In the genomic region with DNA sequence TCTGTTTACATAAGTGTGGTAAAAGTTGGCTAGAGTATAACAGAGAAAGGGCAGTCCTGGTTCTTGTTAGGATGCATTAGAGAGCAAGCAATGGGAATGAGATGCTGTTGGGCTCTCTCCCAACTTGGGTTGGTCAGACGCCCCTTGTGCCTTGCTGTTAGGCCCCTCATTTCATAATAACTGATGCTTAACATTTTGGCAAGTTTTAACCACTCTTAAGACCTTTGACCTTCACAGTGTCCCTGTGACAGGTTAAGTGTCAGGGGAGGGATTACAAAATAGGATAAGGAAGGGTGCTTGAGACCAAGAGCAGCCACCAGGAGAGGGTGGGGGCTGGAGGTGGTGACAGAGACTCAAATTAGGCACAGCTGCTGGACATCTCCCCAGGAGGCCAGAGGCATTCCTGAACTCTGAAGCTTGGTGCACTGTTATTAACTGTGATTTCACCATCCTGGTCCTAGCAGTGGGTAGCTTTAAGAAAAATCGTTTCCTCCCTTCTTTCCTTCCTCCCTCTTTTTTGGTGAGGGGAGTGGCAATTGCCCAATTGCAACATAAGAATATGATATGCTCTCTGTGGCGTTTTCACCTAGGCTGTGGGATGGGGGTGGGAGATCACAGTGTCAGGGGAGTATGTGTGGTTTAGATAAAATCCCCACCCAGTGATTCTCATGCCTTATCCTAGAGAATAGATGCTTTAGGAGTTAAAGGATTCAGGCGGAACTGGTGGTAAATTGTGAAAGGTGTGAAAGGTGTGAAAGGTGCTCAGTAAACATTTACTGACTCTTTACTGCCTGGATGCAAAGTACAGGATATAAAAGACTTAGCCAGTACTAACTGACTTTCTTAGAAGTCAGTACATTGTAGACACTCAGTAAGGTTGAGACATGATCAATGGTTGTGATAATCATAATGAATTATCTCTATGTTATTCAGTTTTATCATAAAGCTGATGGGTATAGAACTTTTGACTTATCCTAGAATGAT, we compare ENCODE assay signal across 11 cellular contexts.
DNase-seq lines count a peak whose midpoint lies in the region; ATAC-seq and TF ChIP-seq lines count a peak whose summit lies in the region.
"Had no signal": no experiment of that assay in that cellular context is flagged by ENCODE, and none has a peak within 500 bp of the region (broad histone marks: within the 10 kb centered on the region; RNA-seq: fewer than 3 reads in every experiment).

No MANE protein-coding gene starts in this region.

- no peak overlapping the region for H2BK20ac ChIP-seq in IMR-90 (ENCODE audit: low read depth, low read length)

- H3K23ac ChIP-seq in IMR-90 (ENCODE audit: low read depth, low read length), result no peak overlapping the region

- no peaks in the 10 kb centered on the region for H3K9me1 ChIP-seq in IMR-90 (ENCODE audit: insufficient read depth, low read length)

- H3K4me3 ChIP-seq in IMR-90 (ENCODE audit: insufficient read depth, low read depth, low read length) (no peak overlapping the region), lower lobe of right lung (no peak overlapping the region), upper lobe of left lung (no peak overlapping the region)

- H2BK5ac ChIP-seq in IMR-90 (ENCODE audit: low read depth, low read length, poor library complexity, severe bottlenecking), result no peak overlapping the region

- no peak overlapping the region for H4K91ac ChIP-seq in IMR-90 (ENCODE audit: insufficient read depth, low read depth, low read length)

- no peaks in the 10 kb centered on the region for H3K27me3 ChIP-seq in IMR-90 (ENCODE audit: control insufficient read depth, insufficient read depth, low read length)
- no peaks in the 10 kb centered on the region for H3K27me3 ChIP-seq in lower lobe of right lung (ENCODE audit: low read depth)
- H3K27me3 ChIP-seq in upper lobe of left lung, result no peaks in the 10 kb centered on the region

- peaks cover 4 to 13% of the 10 kb centered on the region in 2 experiments; a peak in 3 of 4 replicates for H3K79me1 ChIP-seq in IMR-90 (ENCODE audit: low read depth in 1 of 2, low read length in 2 of 2)

- H4K5ac ChIP-seq in IMR-90 (ENCODE audit: low read depth, low read length), result no peak overlapping the region

- no peak overlapping the region for H3K14ac ChIP-seq in IMR-90 (replicated peaks; ENCODE audit: low read depth, low read length)

- no peak overlapping the region for H3K27ac ChIP-seq in IMR-90 (ENCODE audit: insufficient read depth, low read length)
- no peak overlapping the region for H3K27ac ChIP-seq in lower lobe of right lung
- no peak overlapping the region for H3K27ac ChIP-seq in upper lobe of left lung

- in situ Hi-C loops in IMR-90 (cut with MboI; ENCODE audit: low sequenced_read_pairs), result loop anchor here (10.0 to 25.0 kb wide), 3 partner anchors 368 to 779 kb away; a partner anchor contains a TSS

- no peak overlapping the region for H3K9ac ChIP-seq in IMR-90 (ENCODE audit: low read depth, low read length)

- TF ChIP-seq CTCF in IMR-90 (conservative IDR thresholded peaks at IDR 0.05; ENCODE audit: low read depth, low read length), result no peak
- TF ChIP-seq CTCF in lower lobe of right lung (IDR thresholded peaks at IDR 0.05), result no peak
- TF ChIP-seq CTCF in upper lobe of left lung (IDR thresholded peaks at IDR 0.05), result no peak

- peaks cover 2% of the 10 kb centered on the region; the same call in 1 of the 2 replicates for H3K36me3 ChIP-seq in IMR-90 (ENCODE audit: control insufficient read depth, insufficient read depth, low read length)
- no peaks in the 10 kb centered on the region for H3K36me3 ChIP-seq in lower lobe of right lung
- H3K36me3 ChIP-seq in upper lobe of left lung, result no peaks in the 10 kb centered on the region

- H3K18ac ChIP-seq in IMR-90 (ENCODE audit: low read depth, low read length), result peak overlapping the region; percentile 29; the same call in 1 of the 2 replicates

- intact Hi-C loops in IMR-90 (cut with micrococcal nuclease) (loop anchor here (1.0 to 10.0 kb wide), 6 partner anchors 169 to 839 kb away; no protein-coding TSS in a partner anchor), lower lobe of right lung (cut with DNase I) (no loop called here)

- BruUV-seq in IMR-90 (replicated peaks; lab: Mats Ljungman, UMichigan), result no TSS peak

- no peak overlapping the region for H2AK5ac ChIP-seq in IMR-90 (ENCODE audit: low read depth, low read length)

- no peak overlapping the region for H2BK15ac ChIP-seq in IMR-90 (ENCODE audit: low read depth, low read length)

- ATAC-seq in IMR-90 (ENCODE audit: low read depth) (peak; percentile 86), lower lobe of right lung (peak; percentile 47 to 56), upper lobe of left lung (ENCODE audit: low FRiP score in 2 of 2) (peak; percentile 43 to 81)
- ATAC-seq: activated CD4-positive, alpha-beta T cell treated with anti-CD3 and anti-CD28 coated beads for 36 hours; activated T-helper 17 cell treated with anti-CD3 and anti-CD28 coated beads, Interleukin-2, amount 50 U/mL, for 72 hours had no signal

- no peak for TF ChIP-seq RAD21 in IMR-90 (IDR thresholded peaks at IDR 0.05; ENCODE audit: low read length)

- no peak for TF ChIP-seq EP300 in upper lobe of left lung (IDR thresholded peaks at IDR 0.05)

- CTCF ChIA-PET in IMR-90 (lab: Yijun Ruan, JAX), result interaction anchor here (0.6 to 1.9 kb wide), 2 partner anchors 14 to 142 kb away, joined by 3 to 6 read pairs; no protein-coding TSS in a partner anchor

- H3K9me3 ChIP-seq in IMR-90 (ENCODE audit: control insufficient read depth, insufficient read depth, low read length) (no peaks in the 10 kb centered on the region), lower lobe of right lung (no peaks in the 10 kb centered on the region), upper lobe of left lung (no peaks in the 10 kb centered on the region)

- H3K4me2 ChIP-seq in IMR-90 (ENCODE audit: low read depth, low read length), result no peak overlapping the region

- H4K8ac ChIP-seq in IMR-90 (ENCODE audit: low read depth in 2 of 2, low read length in 2 of 2), result no peak overlapping the region

- H2AK9ac ChIP-seq in IMR-90 (replicated peaks; ENCODE audit: low read depth, low read length, poor library complexity), result no peak overlapping the region

- 0 out of 2 replicates have a peak, but pooled peaks cover 8% of the 10 kb centered on the region for H4K20me1 ChIP-seq in IMR-90 (ENCODE audit: insufficient read depth, low read length)

- POLR2A ChIA-PET in IMR-90 (lab: Charles Lee; ENCODE audit: unreplicated experiment), result no interaction called here

- dilution Hi-C loops in IMR-90 (cut with HindIII; ENCODE audit: low sequenced_read_pairs, unreplicated experiment), result no loop called here

- WGBS in IMR-90 (ENCODE audit: extremely low coverage in 2 of 2, insufficient read length in 1 of 2), 2 experiments, result no CpG with 5 or more reads among the region's 4 CpGs
- WGBS in upper lobe of left lung, 2 donors, result 32 to 39% methylated on average over 4 of the region's 4 CpGs

- H2BK120ac ChIP-seq in IMR-90 (ENCODE audit: low read depth, low read length), result no peak overlapping the region

- DNase-seq in IMR-90 (peak; percentile 25), dedifferentiated amniotic fluid mesenchymal stem cell (ENCODE audit: extremely low spot score) (peak; percentile 74), lower lobe of right lung (no peak), upper lobe of left lung (no peak), midbrain (lab: John Stamatoyannopoulos, UW) (no peak), Kasumi-1 (lab: John Stamatoyannopoulos, UW) (no peak)
- no peak for DNase-seq in activated CD8-positive, alpha-beta memory T cell treated with anti-CD3 and anti-CD28 coated beads for 24 hours
- DNase-seq: activated CD4-positive, alpha-beta T cell treated with anti-CD3 and anti-CD28 coated beads for 36 hours; cortex of kidney; head of caudate nucleus had no signal

- H3K56ac ChIP-seq in IMR-90 (ENCODE audit: extremely low read depth, insufficient read depth, low read length), result no peak overlapping the region

- TF ChIP-seq POLR2A in IMR-90 (IDR thresholded peaks at IDR 0.05; ENCODE audit: low read depth, low read length) (no peak), upper lobe of left lung (IDR thresholded peaks at IDR 0.05) (no peak)

- H2AFZ ChIP-seq in IMR-90 (replicated peaks; ENCODE audit: low read length, poor library complexity), result no peak overlapping the region

- H3K4ac ChIP-seq in IMR-90 (ENCODE audit: low read depth, low read length), result no peak overlapping the region

- H3K4me1 ChIP-seq in IMR-90 (ENCODE audit: control insufficient read depth, insufficient read depth, low read length), result peaks cover 8% of the 10 kb centered on the region
- peaks cover 16% of the 10 kb centered on the region for H3K4me1 ChIP-seq in lower lobe of right lung
- H3K4me1 ChIP-seq in upper lobe of left lung, result peaks cover 0 to 8% (median 2%) of the 10 kb centered on the region in 4 donors

TF ChIP-seq in IMR-90, 13 proteins besides CTCF, POLR2A, EP300 and RAD21:
- no peak for TF ChIP-seq RCOR1 (IDR thresholded peaks at IDR 0.05; ENCODE audit: insufficient replicate concordance, low read length)
- TF ChIP-seq, protein P1, sequence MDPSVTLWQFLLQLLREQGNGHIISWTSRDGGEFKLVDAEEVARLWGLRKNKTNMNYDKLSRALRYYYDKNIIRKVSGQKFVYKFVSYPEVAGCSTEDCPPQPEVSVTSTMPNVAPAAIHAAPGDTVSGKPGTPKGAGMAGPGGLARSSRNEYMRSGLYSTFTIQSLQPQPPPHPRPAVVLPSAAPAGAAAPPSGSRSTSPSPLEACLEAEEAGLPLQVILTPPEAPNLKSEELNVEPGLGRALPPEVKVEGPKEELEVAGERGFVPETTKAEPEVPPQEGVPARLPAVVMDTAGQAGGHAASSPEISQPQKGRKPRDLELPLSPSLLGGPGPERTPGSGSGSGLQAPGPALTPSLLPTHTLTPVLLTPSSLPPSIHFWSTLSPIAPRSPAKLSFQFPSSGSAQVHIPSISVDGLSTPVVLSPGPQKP (IDR thresholded peaks at IDR 0.05; ENCODE audit: borderline replicate concordance, low read depth, low read length), result no peak
- peak; percentile 39; the same call in 1 of the 2 replicates for TF ChIP-seq CEBPB (IDR thresholded peaks at IDR 0.05; ENCODE audit: low read depth, low read length)

Comparison
In these comparisons a context has a peak if more than half of its experiments do, and no peak if none do; other contexts are left out.
1. DNase-seq: peak in IMR-90 (single experiment) and dedifferentiated amniotic fluid mesenchymal stem cell (single experiment); none in lower lobe of right lung (single experiment), upper lobe of left lung (0 of 2), activated CD8-positive, alpha-beta memory T cell treated with anti-CD3 and anti-CD28 coated beads for 24 hours (single experiment), midbrain (single experiment) and Kasumi-1 (0 of 2).
2. Peak in every context shown above with its lines, with median percentiles within 50 percentile points of each other: ATAC-seq.